In genomic region chr6:105474234-105474633, GRCh38 we compare ENCODE assay signal across 19 cellular contexts.
DNase-seq lines count a peak whose midpoint lies in the region; ATAC-seq, FAIRE-seq and TF ChIP-seq lines count a peak whose summit lies in the region.
"Had no signal": no experiment of that assay in that cellular context is flagged by ENCODE, and none has a peak within 500 bp of the region (broad histone marks: within the 10 kb centered on the region; RNA-seq: fewer than 3 reads in every experiment).

No MANE protein-coding gene starts in this region.

- no peak overlapping the region for H3K4me3 Mint-ChIP-seq in activated naive CD8-positive, alpha-beta T cell treated with anti-CD3 and anti-CD28 coated beads for 36 hours

- H3K27ac Mint-ChIP-seq in activated naive CD8-positive, alpha-beta T cell treated with anti-CD3 and anti-CD28 coated beads for 36 hours, result no peak overlapping the region

- H3K9me3 Mint-ChIP-seq in activated naive CD8-positive, alpha-beta T cell treated with anti-CD3 and anti-CD28 coated beads for 36 hours, result peaks cover 5% of the 10 kb centered on the region

- ATAC-seq in HG02610 (IDR thresholded peaks at IDR 0.05; ENCODE audit: unreplicated experiment), result no peak
- ATAC-seq: esophagus mucosa had no signal

- no peak overlapping the region for H3K27ac ChIP-seq in suprapubic skin
- H3K27ac ChIP-seq: brain microvascular endothelial cell, hepatocyte, pancreas, tibial artery had no signal

- TF ChIP-seq CTCF in suprapubic skin (IDR thresholded peaks at IDR 0.05), result no peak

- H3K27me3 Mint-ChIP-seq in activated naive CD8-positive, alpha-beta T cell treated with anti-CD3 and anti-CD28 coated beads for 36 hours, result peaks cover 13% of the 10 kb centered on the region

- H3K4me3 ChIP-seq in adipocyte (ENCODE audit: low read length) (no peak overlapping the region), suprapubic skin (no peak overlapping the region)
- H3K4me3 ChIP-seq: hepatocyte, pancreas, skin epidermis, tibial artery had no signal

- no peaks in the 10 kb centered on the region for H3K4me1 Mint-ChIP-seq in activated naive CD8-positive, alpha-beta T cell treated with anti-CD3 and anti-CD28 coated beads for 36 hours

- no peak for TF ChIP-seq EP300 in suprapubic skin (IDR thresholded peaks at IDR 0.05)

- H3K27me3 ChIP-seq in adipocyte (replicated peaks; ENCODE audit: control insufficient read depth, insufficient read depth, low read length), result no peaks in the 10 kb centered on the region
- H3K27me3 ChIP-seq in suprapubic skin, result no peaks in the 10 kb centered on the region
- H3K27me3 ChIP-seq: brain microvascular endothelial cell, hepatocyte, pancreas had no signal

- H3K9ac ChIP-seq in adipocyte (ENCODE audit: low read length), result no peak overlapping the region

- peak; percentile 38 for FAIRE-seq in GM12892 (lab: Jason Lieb, UNC)
- FAIRE-seq: pancreas had no signal

- H3K36me3 Mint-ChIP-seq in activated naive CD8-positive, alpha-beta T cell treated with anti-CD3 and anti-CD28 coated beads for 36 hours, result no peaks in the 10 kb centered on the region

- WGBS in suprapubic skin, result 27% methylated on average over 5 of the region's 5 CpGs

- H3K9me3 ChIP-seq in adipocyte (ENCODE audit: control insufficient read depth, low read length) (peaks cover 11% of the 10 kb centered on the region), suprapubic skin (peaks cover 5% of the 10 kb centered on the region)
- H3K9me3 ChIP-seq: pancreas had no signal

- peaks cover 4% of the 10 kb centered on the region for H3K4me1 ChIP-seq in adipocyte (ENCODE audit: control insufficient read depth, insufficient read depth, low read length)
- H3K4me1 ChIP-seq in suprapubic skin, result peaks cover 3% of the 10 kb centered on the region
- H3K4me1 ChIP-seq: pancreas, tibial artery had no signal

- H3K36me3 ChIP-seq in adipocyte (ENCODE audit: control insufficient read depth, insufficient read depth, low read length, severe bottlenecking) (no peaks in the 10 kb centered on the region), suprapubic skin (no peaks in the 10 kb centered on the region)
- H3K36me3 ChIP-seq: brain microvascular endothelial cell, pancreas, tibial artery had no signal

- DNase-seq in GM12892 (ENCODE audit: insufficient read length), result no peak
- peak; percentile 33 for DNase-seq in adipocyte (ENCODE audit: low read depth)
- DNase-seq in fibroblast of peridontal ligament (ENCODE audit: extremely low read depth), result peak; percentile 81
- peak; percentile 22 for DNase-seq in pons (ENCODE audit: low spot score)
- DNase-seq in C1 segment of cervical spinal cord (lab: John Stamatoyannopoulos, UW), result no peak
- no peak for DNase-seq in suprapubic skin (ENCODE audit: low spot score in 2 of 2)
- no peak for DNase-seq in activated naive CD8-positive, alpha-beta T cell treated with anti-CD3 and anti-CD28 coated beads for 36 hours
- DNase-seq: activated CD4-positive, alpha-beta T cell treated with anti-CD3 and anti-CD28 coated beads for 1 hour; activated gamma-delta T cell treated with Interleukin-2 at 50 U/mL for 16 hours; brain microvascular endothelial cell; Kasumi-1; left cardiac atrium; NCI-H748 treated with DMSO at 0.1 percent for 48 hours; pancreas; tibial artery had no signal

- TF ChIP-seq POLR2A in GM12892 (IDR thresholded peaks at IDR 0.05; ENCODE audit: low read depth, low read length) (no peak), suprapubic skin (IDR thresholded peaks at IDR 0.05) (no peak)

Comparison
In these comparisons a context has a peak if more than half of its experiments do, and no peak if none do; other contexts are left out.
1. DNase-seq: peak in adipocyte (single experiment), fibroblast of peridontal ligament (single experiment) and pons (single experiment); none in GM12892 (single experiment), C1 segment of cervical spinal cord (0 of 14), suprapubic skin (0 of 2) and activated naive CD8-positive, alpha-beta T cell treated with anti-CD3 and anti-CD28 coated beads for 36 hours (single experiment).